Comparison of ENCODE assay signal across 8 cellular contexts in the genomic region with DNA sequence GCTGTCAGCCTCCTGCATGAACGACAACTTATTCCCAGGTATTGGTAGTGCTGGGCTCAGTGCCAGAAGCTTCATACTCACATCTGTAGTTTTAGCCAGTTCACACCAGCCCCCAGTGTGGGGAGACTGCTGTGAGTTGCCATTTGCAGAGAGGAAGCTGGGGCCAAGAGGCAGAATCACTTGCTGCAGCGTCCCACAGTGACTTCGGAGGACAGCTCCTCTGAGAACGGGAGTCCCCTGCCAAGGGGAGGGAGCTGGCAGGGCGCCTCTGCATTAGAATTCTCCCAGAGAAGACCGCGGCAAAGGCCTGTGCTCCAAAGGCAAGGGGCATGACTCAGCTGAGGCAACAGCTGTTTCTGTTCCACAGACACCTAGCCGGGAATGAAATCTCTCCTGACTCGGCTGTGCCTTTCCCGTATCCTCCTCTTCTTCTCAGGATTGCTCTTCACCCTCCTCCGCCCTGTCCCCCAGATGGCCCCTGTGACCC. TPM values are rescaled to one million over a fixed set of nuclear protein-coding genes. Genes with fewer than 3 reads are reported as not detected.
DNase-seq lines count a peak whose midpoint lies in the region; ATAC-seq, FAIRE-seq and TF ChIP-seq lines count a peak whose summit lies in the region.

No MANE protein-coding gene starts in this region.

- TF ChIP-seq CTCF in bronchial epithelial cell (IDR thresholded peaks at IDR 0.05; ENCODE audit: insufficient read depth, low read length, severe bottlenecking), result no peak
- no peak for TF ChIP-seq CTCF in HepG2 (CRISPR knock-in tag; IDR thresholded peaks at IDR 0.05)
- TF ChIP-seq CTCF in nephron progenitor cell (IDR thresholded peaks at IDR 0.05), result no peak

- no peak overlapping the region for H3K9ac ChIP-seq in HepG2 (ENCODE audit: insufficient read depth, low read depth, low read length)

- no peak for TF ChIP-seq RAD21 in HepG2 (CRISPR knock-in tag; IDR thresholded peaks at IDR 0.05)

- H3K4me1 ChIP-seq in HepG2 (ENCODE audit: insufficient read depth, low read length), result no peaks in the 10 kb centered on the region

- H3K4me2 ChIP-seq in HepG2 (ENCODE audit: low read depth, low read length), result no peak overlapping the region

- H3K4me1 Mint-ChIP-seq in activated naive CD4-positive, alpha-beta T cell treated with anti-CD3 and anti-CD28 coated beads, Interleukin-2, amount 50 U/mL, for 24 hours, result peaks cover 92% of the 10 kb centered on the region
- no peaks in the 10 kb centered on the region for H3K4me1 Mint-ChIP-seq in nephron progenitor cell

- intact Hi-C loops in HepG2 (cut with micrococcal nuclease; ENCODE audit: unreplicated experiment), result no loop called here

- H3K27ac Mint-ChIP-seq in activated naive CD4-positive, alpha-beta T cell treated with anti-CD3 and anti-CD28 coated beads, Interleukin-2, amount 50 U/mL, for 24 hours, result peak overlapping the region; percentile 69
- no peak overlapping the region for H3K27ac Mint-ChIP-seq in nephron progenitor cell

- BruUV-seq in HepG2 (replicated peaks; lab: Mats Ljungman, UMichigan), result no TSS peak

- H2AFZ ChIP-seq in HepG2 (ENCODE audit: low read length), result no peak overlapping the region

- no peaks in the 10 kb centered on the region for H3K79me2 ChIP-seq in HepG2 (ENCODE audit: insufficient read depth, low read length)

- WGBS in HepG2 (ENCODE audit: low lambda C conversion rate), result 3% methylated on average over 8 of the region's 11 CpGs

- in situ Hi-C loops in HepG2 (cut with HindIII; ENCODE audit: extremely low pct_ligation_motif_present, low pct_unique_long_range_greater_than_20kb), result no loop called here

- H3K4me3 Mint-ChIP-seq in activated naive CD4-positive, alpha-beta T cell treated with anti-CD3 and anti-CD28 coated beads, Interleukin-2, amount 50 U/mL, for 24 hours, result peak overlapping the region; percentile 24
- H3K4me3 Mint-ChIP-seq in nephron progenitor cell, result no peak overlapping the region

- ATAC-seq in HepG2, result peak; percentile 12; the same call in 2 of the 3 replicates

- H3K4me3 ChIP-seq in bronchial epithelial cell (ENCODE audit: low read depth, low read length) (no peak overlapping the region), HepG2 (replicated peaks in 1 of 3; ENCODE audit: insufficient read depth in 1 of 3, low read depth in 2 of 3, low read length in 3 of 3) (no peak overlapping the region)

- H3K9me3 Mint-ChIP-seq in activated naive CD4-positive, alpha-beta T cell treated with anti-CD3 and anti-CD28 coated beads, Interleukin-2, amount 50 U/mL, for 24 hours, result peaks cover 5% of the 10 kb centered on the region
- peaks cover 27% of the 10 kb centered on the region for H3K9me3 Mint-ChIP-seq in nephron progenitor cell

- FAIRE-seq in bronchial epithelial cell (lab: Jason Lieb, UNC), result no peak
- FAIRE-seq in HepG2 (lab: Jason Lieb, UNC), result no peak

- no peak overlapping the region for H3K27ac ChIP-seq in HepG2 (ENCODE audit: extremely low read length, insufficient read depth, low read length)

- DNase-seq in activated naive CD4-positive, alpha-beta T cell treated with Interleukin-2 at 50 U/mL for 16 hours, result no peak
- DNase-seq in NCI-H1694 treated with DMSO at 0.1 percent for 48 hours (lab: John Stamatoyannopoulos, UW) (peak; percentile 16), bronchial epithelial cell (ENCODE audit: low read depth) (peak; percentile 39), HepG2 (ENCODE audit: low spot score) (no peak), NCI-H187 treated with DMSO at 0.1 percent for 48 hours (lab: John Stamatoyannopoulos, UW) (no peak), nephron progenitor cell (no peak), OCI-M2 (lab: John Stamatoyannopoulos, UW; ENCODE audit: unreplicated experiment) (no peak)

- H4K20me1 ChIP-seq in HepG2 (ENCODE audit: insufficient read depth, low read length), result no peaks in the 10 kb centered on the region

- no peaks in the 10 kb centered on the region for H3K36me3 ChIP-seq in bronchial epithelial cell (ENCODE audit: control insufficient read depth, insufficient read depth, low read length)
- no peaks in the 10 kb centered on the region for H3K36me3 ChIP-seq in HepG2 (replicated peaks in 1 of 2; ENCODE audit: control insufficient read depth in 1 of 2, insufficient read depth in 2 of 2, low read length in 2 of 2)

- POLR2A ChIA-PET in HepG2 (lab: Yijun Ruan, JAX), result no interaction called here

- no peaks in the 10 kb centered on the region for H3K27me3 ChIP-seq in bronchial epithelial cell (ENCODE audit: control insufficient read depth, insufficient read depth, low read length)
- H3K27me3 ChIP-seq in HepG2 (ENCODE audit: control insufficient read depth in 1 of 2, insufficient read depth in 2 of 2, low read length in 2 of 2), result peaks cover 8 to 71% of the 10 kb centered on the region in 2 experiments; a peak in 3 of 5 replicates

- TF ChIP-seq POLR2A in HepG2 (IDR thresholded peaks at IDR 0.05; ENCODE audit: insufficient read depth in 1 of 2, low read depth in 2 of 2, low read length in 2 of 2), result no peak

- no peak for TF ChIP-seq EP300 in HepG2 (IDR thresholded peaks at IDR 0.05; ENCODE audit: low read depth in 2 of 2, low read length in 2 of 2)
- TF ChIP-seq EP300 in HepG2 (CRISPR knock-in tag; IDR thresholded peaks at IDR 0.05; ENCODE audit: borderline replicate concordance), result no peak

- no peaks in the 10 kb centered on the region for H3K9me3 ChIP-seq in HepG2 (ENCODE audit: low read length)

- CTCF ChIA-PET in HepG2 (lab: Yijun Ruan, JAX; ENCODE audit: low intra/inter-chr PET ratio, low total read pairs), result no interaction called here

- H3K36me3 Mint-ChIP-seq in activated naive CD4-positive, alpha-beta T cell treated with anti-CD3 and anti-CD28 coated beads, Interleukin-2, amount 50 U/mL, for 24 hours, result peaks cover 9% of the 10 kb centered on the region
- H3K36me3 Mint-ChIP-seq in nephron progenitor cell (ENCODE audit: low read depth), result no peaks in the 10 kb centered on the region

- H3K27me3 Mint-ChIP-seq in activated naive CD4-positive, alpha-beta T cell treated with anti-CD3 and anti-CD28 coated beads, Interleukin-2, amount 50 U/mL, for 24 hours, result no peaks in the 10 kb centered on the region
- peaks cover 39% of the 10 kb centered on the region for H3K27me3 Mint-ChIP-seq in nephron progenitor cell (ENCODE audit: low read depth, poor library complexity)

TF ChIP-seq in HepG2, 621 proteins besides CTCF, POLR2A, EP300 and RAD21:
- no peak for TF ChIP-seq MEIS1 (CRISPR knock-in tag; IDR thresholded peaks at IDR 0.05; ENCODE audit: borderline replicate concordance)
- no peak for TF ChIP-seq CCAR2 (optimal IDR thresholded peaks at IDR 0.05; ENCODE audit: low read depth, low read length)
- no peak for TF ChIP-seq IRF2 (CRISPR knock-in tag; IDR thresholded peaks at IDR 0.05)
- TF ChIP-seq, protein P1, sequence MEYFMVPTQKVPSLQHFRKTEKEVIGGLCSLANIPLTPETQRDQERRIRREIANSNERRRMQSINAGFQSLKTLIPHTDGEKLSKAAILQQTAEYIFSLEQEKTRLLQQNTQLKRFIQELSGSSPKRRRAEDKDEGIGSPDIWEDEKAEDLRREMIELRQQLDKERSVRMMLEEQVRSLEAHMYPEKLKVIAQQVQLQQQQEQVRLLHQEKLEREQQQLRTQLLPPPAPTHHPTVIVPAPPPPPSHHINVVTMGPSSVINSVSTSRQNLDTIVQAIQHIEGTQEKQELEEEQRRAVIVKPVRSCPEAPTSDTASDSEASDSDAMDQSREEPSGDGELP (IDR thresholded peaks at IDR 0.05; ENCODE audit: borderline replicate concordance, low read depth), result peak; percentile 51; the same call in 1 of the 2 replicates

RNA-seq across cellular contexts. Expression of a gene that starts 17.8 kb away (rescaled TPM):
- 1.1 and 11.0 TPM in 2 replicates for total RNA-seq in bronchial epithelial cell
- total RNA-seq in HepG2 (2016; rRNA removed; fragmentation: Illumina TruSeq; extraction: Trizol), result not detected in 2 replicates
- not detected in 2 replicates for total RNA-seq in HepG2 (2016; cell fraction: cytosol; rRNA removed; fragmentation: Illumina TruSeq; extraction: Trizol; ENCODE audit: low read depth)
- not detected in 2 replicates for total RNA-seq in HepG2 (2016; cell fraction: insoluble cytoplasmic fraction; rRNA removed; fragmentation: Illumina TruSeq; extraction: Trizol)
- total RNA-seq in HepG2 (2016; cell fraction: membrane; rRNA removed; fragmentation: Illumina TruSeq; extraction: Trizol), result not detected in 2 replicates
- not detected in 2 replicates for total RNA-seq in HepG2 (2016; cell fraction: nucleus; rRNA removed; fragmentation: Illumina TruSeq; extraction: Trizol)
- not detected in 2 replicates for polyA plus RNA-seq in HepG2 (2011; rRNA removed)
- not detected in 2 replicates for polyA plus RNA-seq in HepG2 (2011; cell fraction: cytosol; rRNA removed)
- polyA plus RNA-seq in HepG2 (2011; cell fraction: nucleus; rRNA removed), result not detected in 2 replicates
- polyA plus RNA-seq in HepG2 (2012), result not detected in 2 replicates
- polyA plus RNA-seq in HepG2 (2016; cell fraction: cytosol; fragmentation: Illumina TruSeq; extraction: Trizol; ENCODE audit: low read depth), result not detected in 2 replicates
- not detected in 2 replicates for polyA plus RNA-seq in HepG2 (2016; cell fraction: insoluble cytoplasmic fraction; fragmentation: Illumina TruSeq; extraction: Trizol; ENCODE audit: low read depth)
- polyA plus RNA-seq in HepG2 (2016; cell fraction: membrane; fragmentation: Illumina TruSeq; extraction: Trizol; ENCODE audit: low read depth), result not detected in 2 replicates
- polyA plus RNA-seq in HepG2 (2016; cell fraction: nucleus; fragmentation: Illumina TruSeq; extraction: Trizol; ENCODE audit: insufficient read depth, low read depth), result not detected in 2 replicates
- not detected in 2 replicates for polyA minus RNA-seq in HepG2 (2011; rRNA and poly(A)+ RNA removed; ENCODE audit: low replicate concordance)
- polyA minus RNA-seq in HepG2 (2011; cell fraction: cytosol; rRNA and poly(A)+ RNA removed), result not detected in 2 replicates
- polyA minus RNA-seq in HepG2 (2011; cell fraction: nucleus; rRNA and poly(A)+ RNA removed), result not detected in 2 replicates

Comparison
In these comparisons a context has a peak if more than half of its experiments do, and no peak if none do; other contexts are left out.
1. DNase-seq: peak in NCI-H1694 treated with DMSO at 0.1 percent for 48 hours (single experiment) and bronchial epithelial cell (single experiment); none in activated naive CD4-positive, alpha-beta T cell treated with Interleukin-2 at 50 U/mL for 16 hours (single experiment), HepG2 (single experiment), NCI-H187 treated with DMSO at 0.1 percent for 48 hours (single experiment), nephron progenitor cell (single experiment) and OCI-M2 (single experiment).